ENCODE assay signal across 1 cellular context in the genomic region with DNA sequence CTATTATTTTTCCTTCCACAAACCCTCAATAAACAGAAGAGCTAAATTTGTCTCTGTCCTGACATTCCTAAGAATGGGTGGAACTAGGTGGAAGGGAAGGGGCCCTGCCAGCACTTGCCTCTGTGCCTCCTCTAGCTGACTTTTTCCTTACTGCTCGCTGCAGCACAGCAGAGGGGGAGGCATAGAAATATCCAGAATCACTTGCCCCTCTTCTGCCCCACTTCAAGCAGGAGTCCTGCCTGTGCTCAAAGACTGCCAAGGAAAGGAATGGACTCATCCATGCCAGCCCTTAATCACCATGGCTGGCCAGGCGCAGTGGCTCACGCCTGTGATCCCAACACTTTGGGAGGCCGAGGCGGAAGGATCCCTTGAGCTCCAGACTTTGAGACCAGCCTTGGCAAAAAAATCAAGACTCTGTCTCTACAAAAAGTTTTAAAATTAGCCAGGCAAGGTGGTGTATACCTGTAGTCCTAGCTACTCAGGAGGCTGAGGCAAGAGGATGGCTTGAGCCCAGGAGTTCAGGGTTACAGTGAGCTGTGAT.
TF ChIP-seq lines count a peak whose summit lies in the region.

No MANE protein-coding gene starts in this region.

TF ChIP-seq in HCT116, 20 proteins besides CTCF, POLR2A, EP300 and RAD21:
- TF ChIP-seq CBX3 (IDR thresholded peaks at IDR 0.05; ENCODE audit: low read depth) (no peak), EZH2 (IDR thresholded peaks at IDR 0.05) (no peak), SIN3A (IDR thresholded peaks at IDR 0.05; ENCODE audit: low read depth) (no peak), TCF7L2 (IDR thresholded peaks at IDR 0.05; ENCODE audit: borderline replicate concordance, extremely low read depth, insufficient read depth, insufficient read length) (no peak), ZFX (IDR thresholded peaks at IDR 0.05) (no peak), ZNF274 (IDR thresholded peaks at IDR 0.05; ENCODE audit: low read depth, low read length) (no peak), JUND (IDR thresholded peaks at IDR 0.05) (no peak), SRF (IDR thresholded peaks at IDR 0.05; ENCODE audit: low read depth) (no peak), CEBPB (IDR thresholded peaks at IDR 0.05; ENCODE audit: low read depth) (no peak), YY1 (IDR thresholded peaks at IDR 0.05; ENCODE audit: extremely low read depth, insufficient replicate concordance, low read depth, low read length) (no peak), EGR1 (IDR thresholded peaks at IDR 0.05; ENCODE audit: low read depth) (no peak), POLR2AphosphoS5 (IDR thresholded peaks at IDR 0.05; ENCODE audit: low read depth, low read length) (no peak), SP1 (IDR thresholded peaks at IDR 0.05; ENCODE audit: low read depth) (no peak), FOSL1 (IDR thresholded peaks at IDR 0.05; ENCODE audit: low read depth) (no peak)
- TF ChIP-seq, protein P1, sequence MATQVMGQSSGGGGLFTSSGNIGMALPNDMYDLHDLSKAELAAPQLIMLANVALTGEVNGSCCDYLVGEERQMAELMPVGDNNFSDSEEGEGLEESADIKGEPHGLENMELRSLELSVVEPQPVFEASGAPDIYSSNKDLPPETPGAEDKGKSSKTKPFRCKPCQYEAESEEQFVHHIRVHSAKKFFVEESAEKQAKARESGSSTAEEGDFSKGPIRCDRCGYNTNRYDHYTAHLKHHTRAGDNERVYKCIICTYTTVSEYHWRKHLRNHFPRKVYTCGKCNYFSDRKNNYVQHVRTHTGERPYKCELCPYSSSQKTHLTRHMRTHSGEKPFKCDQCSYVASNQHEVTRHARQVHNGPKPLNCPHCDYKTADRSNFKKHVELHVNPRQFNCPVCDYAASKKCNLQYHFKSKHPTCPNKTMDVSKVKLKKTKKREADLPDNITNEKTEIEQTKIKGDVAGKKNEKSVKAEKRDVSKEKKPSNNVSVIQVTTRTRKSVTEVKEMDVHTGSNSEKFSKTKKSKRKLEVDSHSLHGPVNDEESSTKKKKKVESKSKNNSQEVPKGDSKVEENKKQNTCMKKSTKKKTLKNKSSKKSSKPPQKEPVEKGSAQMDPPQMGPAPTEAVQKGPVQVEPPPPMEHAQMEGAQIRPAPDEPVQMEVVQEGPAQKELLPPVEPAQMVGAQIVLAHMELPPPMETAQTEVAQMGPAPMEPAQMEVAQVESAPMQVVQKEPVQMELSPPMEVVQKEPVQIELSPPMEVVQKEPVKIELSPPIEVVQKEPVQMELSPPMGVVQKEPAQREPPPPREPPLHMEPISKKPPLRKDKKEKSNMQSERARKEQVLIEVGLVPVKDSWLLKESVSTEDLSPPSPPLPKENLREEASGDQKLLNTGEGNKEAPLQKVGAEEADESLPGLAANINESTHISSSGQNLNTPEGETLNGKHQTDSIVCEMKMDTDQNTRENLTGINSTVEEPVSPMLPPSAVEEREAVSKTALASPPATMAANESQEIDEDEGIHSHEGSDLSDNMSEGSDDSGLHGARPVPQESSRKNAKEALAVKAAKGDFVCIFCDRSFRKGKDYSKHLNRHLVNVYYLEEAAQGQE (IDR thresholded peaks at IDR 0.05; ENCODE audit: low read depth), result no peak
- TF ChIP-seq, protein P2, sequence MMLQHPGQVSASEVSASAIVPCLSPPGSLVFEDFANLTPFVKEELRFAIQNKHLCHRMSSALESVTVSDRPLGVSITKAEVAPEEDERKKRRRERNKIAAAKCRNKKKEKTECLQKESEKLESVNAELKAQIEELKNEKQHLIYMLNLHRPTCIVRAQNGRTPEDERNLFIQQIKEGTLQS (IDR thresholded peaks at IDR 0.05), result no peak
- TF ChIP-seq, protein P3, sequence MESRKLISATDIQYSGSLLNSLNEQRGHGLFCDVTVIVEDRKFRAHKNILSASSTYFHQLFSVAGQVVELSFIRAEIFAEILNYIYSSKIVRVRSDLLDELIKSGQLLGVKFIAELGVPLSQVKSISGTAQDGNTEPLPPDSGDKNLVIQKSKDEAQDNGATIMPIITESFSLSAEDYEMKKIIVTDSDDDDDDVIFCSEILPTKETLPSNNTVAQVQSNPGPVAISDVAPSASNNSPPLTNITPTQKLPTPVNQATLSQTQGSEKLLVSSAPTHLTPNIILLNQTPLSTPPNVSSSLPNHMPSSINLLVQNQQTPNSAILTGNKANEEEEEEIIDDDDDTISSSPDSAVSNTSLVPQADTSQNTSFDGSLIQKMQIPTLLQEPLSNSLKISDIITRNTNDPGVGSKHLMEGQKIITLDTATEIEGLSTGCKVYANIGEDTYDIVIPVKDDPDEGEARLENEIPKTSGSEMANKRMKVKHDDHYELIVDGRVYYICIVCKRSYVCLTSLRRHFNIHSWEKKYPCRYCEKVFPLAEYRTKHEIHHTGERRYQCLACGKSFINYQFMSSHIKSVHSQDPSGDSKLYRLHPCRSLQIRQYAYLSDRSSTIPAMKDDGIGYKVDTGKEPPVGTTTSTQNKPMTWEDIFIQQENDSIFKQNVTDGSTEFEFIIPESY (IDR thresholded peaks at IDR 0.05; ENCODE audit: extremely low read depth, insufficient replicate concordance, low read length), result no peak
TF ChIP-seq in HCT116: peak in this region for 0.
